3 cellular contexts compared by ENCODE assay signal in the genomic region with DNA sequence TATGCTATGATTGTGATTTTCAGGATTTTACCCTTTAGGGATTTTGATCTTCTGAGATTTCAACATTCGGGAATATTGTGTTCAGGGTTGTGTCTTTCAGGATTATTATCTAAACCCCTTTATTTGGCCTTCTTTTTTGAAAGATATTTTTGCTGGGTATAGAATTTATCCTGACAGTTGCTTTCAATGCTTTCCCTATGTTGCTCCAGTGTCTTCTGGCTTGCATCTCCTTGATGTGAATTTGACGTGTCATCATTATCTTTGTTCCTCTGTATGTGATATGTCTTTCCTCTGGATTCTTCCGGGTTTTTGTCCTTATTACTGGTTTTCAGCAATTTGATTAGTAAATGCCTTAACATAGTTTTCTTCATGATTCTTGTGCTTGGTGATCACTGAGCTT.
TF ChIP-seq lines count a peak whose summit lies in the region.

No MANE protein-coding gene starts in this region.

TF ChIP-seq in HepG2, 621 proteins besides CTCF, POLR2A, EP300 and RAD21:
- TF ChIP-seq ZBTB21 (CRISPR knock-in tag; IDR thresholded peaks at IDR 0.05) = no peak
- no peak for TF ChIP-seq HDAC1 (CRISPR knock-in tag; IDR thresholded peaks at IDR 0.05)
- TF ChIP-seq ZNF652 (CRISPR knock-in tag; IDR thresholded peaks at IDR 0.05; ENCODE audit: borderline replicate concordance, low read depth) = no peak
- peak; percentile 80 for TF ChIP-seq MAFF (IDR thresholded peaks at IDR 0.05; ENCODE audit: low read depth, low read length)
- no peak for TF ChIP-seq RBAK (CRISPR knock-in tag; IDR thresholded peaks at IDR 0.05)
- TF ChIP-seq TBP (CRISPR knock-in tag; IDR thresholded peaks at IDR 0.05) = no peak
- TF ChIP-seq, protein P1, sequence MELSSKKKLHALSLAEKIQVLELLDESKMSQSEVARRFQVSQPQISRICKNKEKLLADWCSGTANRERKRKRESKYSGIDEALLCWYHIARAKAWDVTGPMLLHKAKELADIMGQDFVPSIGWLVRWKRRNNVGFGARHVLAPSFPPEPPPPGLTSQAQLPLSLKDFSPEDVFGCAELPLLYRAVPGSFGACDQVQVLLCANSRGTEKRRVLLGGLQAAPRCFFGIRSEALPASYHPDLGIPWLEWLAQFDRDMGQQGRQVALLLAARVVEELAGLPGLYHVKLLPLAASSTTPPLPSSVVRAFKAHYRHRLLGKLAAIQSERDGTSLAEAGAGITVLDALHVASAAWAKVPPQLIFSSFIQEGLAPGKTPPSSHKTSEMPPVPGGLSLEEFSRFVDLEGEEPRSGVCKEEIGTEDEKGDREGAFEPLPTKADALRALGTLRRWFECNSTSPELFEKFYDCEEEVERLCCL (CRISPR knock-in tag; IDR thresholded peaks at IDR 0.05; ENCODE audit: borderline replicate concordance) = no peak
- TF ChIP-seq HNRNPK (IDR thresholded peaks at IDR 0.05; ENCODE audit: low read depth, low read length, poor library complexity, severe bottlenecking) = no peak
- TF ChIP-seq ZNF768 (CRISPR knock-in tag; IDR thresholded peaks at IDR 0.05) = no peak
- peak; percentile 93; the same call in 1 of the 2 replicates for TF ChIP-seq ZFP1 (CRISPR knock-in tag; IDR thresholded peaks at IDR 0.05)
- TF ChIP-seq MAFK (conservative IDR thresholded peaks at IDR 0.05 in 1 of 2, IDR thresholded peaks at IDR 0.05 in 1 of 2; ENCODE audit: low read length in 2 of 2) = peak; percentile 83 to 85
TF ChIP-seq in HepG2: peak in this region for 3.

TF ChIP-seq in HEK293, 187 proteins besides CTCF, POLR2A, EP300 and RAD21:
- no peak for TF ChIP-seq ZNF274 (IDR thresholded peaks at IDR 0.05; ENCODE audit: low read length)
- no peak for TF ChIP-seq ZNF274 (tag by site-specific recombination; IDR thresholded peaks at IDR 0.05; ENCODE audit: borderline replicate concordance)
- TF ChIP-seq TRIM28 (IDR thresholded peaks at IDR 0.05; ENCODE audit: borderline replicate concordance, low read length) = peak; percentile 93
- no peak for TF ChIP-seq ZSCAN30 (tag by site-specific recombination; IDR thresholded peaks at IDR 0.05)
- TF ChIP-seq ZNF350 (tag by site-specific recombination; IDR thresholded peaks at IDR 0.05) = no peak
- peak; percentile 86 for TF ChIP-seq SETDB1 (IDR thresholded peaks at IDR 0.05; ENCODE audit: insufficient read length, low read length)
- TF ChIP-seq SALL2 (tag by site-specific recombination; IDR thresholded peaks at IDR 0.05; ENCODE audit: borderline replicate concordance) = no peak
- TF ChIP-seq ZNF561 (tag by site-specific recombination; IDR thresholded peaks at IDR 0.05; ENCODE audit: borderline replicate concordance) = no peak
- TF ChIP-seq ZNF791 (tag by site-specific recombination; IDR thresholded peaks at IDR 0.05) = peak; percentile 97
- no peak for TF ChIP-seq ZFHX2 (tag by site-specific recombination; conservative IDR thresholded peaks at IDR 0.05)
- no peak for TF ChIP-seq KLF1 (tag by site-specific recombination; IDR thresholded peaks at IDR 0.05)
- no peak for TF ChIP-seq ZNF530 (tag by site-specific recombination; IDR thresholded peaks at IDR 0.05; ENCODE audit: low read depth)
- TF ChIP-seq, protein P2, sequence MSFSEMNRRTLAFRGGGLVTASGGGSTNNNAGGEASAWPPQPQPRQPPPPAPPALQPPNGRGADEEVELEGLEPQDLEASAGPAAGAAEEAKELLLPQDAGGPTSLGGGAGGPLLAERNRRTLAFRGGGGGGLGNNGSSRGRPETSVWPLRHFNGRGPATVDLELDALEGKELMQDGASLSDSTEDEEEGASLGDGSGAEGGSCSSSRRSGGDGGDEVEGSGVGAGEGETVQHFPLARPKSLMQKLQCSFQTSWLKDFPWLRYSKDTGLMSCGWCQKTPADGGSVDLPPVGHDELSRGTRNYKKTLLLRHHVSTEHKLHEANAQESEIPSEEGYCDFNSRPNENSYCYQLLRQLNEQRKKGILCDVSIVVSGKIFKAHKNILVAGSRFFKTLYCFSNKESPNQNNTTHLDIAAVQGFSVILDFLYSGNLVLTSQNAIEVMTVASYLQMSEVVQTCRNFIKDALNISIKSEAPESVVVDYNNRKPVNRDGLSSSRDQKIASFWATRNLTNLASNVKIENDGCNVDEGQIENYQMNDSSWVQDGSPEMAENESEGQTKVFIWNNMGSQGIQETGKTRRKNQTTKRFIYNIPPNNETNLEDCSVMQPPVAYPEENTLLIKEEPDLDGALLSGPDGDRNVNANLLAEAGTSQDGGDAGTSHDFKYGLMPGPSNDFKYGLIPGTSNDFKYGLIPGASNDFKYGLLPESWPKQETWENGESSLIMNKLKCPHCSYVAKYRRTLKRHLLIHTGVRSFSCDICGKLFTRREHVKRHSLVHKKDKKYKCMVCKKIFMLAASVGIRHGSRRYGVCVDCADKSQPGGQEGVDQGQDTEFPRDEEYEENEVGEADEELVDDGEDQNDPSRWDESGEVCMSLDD (tag by site-specific recombination; IDR thresholded peaks at IDR 0.05) = no peak
- TF ChIP-seq ZNF302 (tag by site-specific recombination; IDR thresholded peaks at IDR 0.05; ENCODE audit: low read depth) = no peak
- no peak for TF ChIP-seq ZNF311 (tag by site-specific recombination; IDR thresholded peaks at IDR 0.05; ENCODE audit: borderline replicate concordance)
- TF ChIP-seq ZIC2 (tag by site-specific recombination; IDR thresholded peaks at IDR 0.05) = no peak
- TF ChIP-seq, protein P3, sequence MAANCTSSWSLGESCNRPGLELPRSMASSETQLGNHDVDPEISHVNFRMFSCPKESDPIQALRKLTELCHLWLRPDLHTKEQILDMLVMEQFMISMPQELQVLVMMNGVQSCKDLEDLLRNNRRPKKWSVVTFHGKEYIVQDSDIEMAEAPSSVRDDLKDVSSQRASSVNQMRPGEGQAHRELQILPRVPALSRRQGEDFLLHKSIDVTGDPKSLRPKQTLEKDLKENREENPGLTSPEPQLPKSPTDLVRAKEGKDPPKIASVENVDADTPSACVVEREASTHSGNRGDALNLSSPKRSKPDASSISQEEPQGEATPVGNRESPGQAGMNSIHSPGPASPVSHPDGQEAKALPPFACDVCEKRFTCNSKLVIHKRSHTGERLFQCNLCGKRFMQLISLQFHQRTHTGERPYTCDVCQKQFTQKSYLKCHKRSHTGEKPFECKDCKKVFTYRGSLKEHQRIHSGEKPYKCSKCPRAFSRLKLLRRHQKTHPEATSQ (tag by site-specific recombination; IDR thresholded peaks at IDR 0.05) = no peak

TF ChIP-seq in K562, 482 proteins besides CTCF, POLR2A, EP300 and RAD21:
- peak; percentile 94 for TF ChIP-seq ZFP1 (CRISPR knock-in tag; IDR thresholded peaks at IDR 0.05)
- no peak for TF ChIP-seq HEY1 (CRISPR knock-in tag; IDR thresholded peaks at IDR 0.05; ENCODE audit: borderline replicate concordance)
- TF ChIP-seq CBX3 (IDR thresholded peaks at IDR 0.05; ENCODE audit: borderline replicate concordance in 1 of 2, low read length in 2 of 2) = peak in 1 of 2 experiments; percentile 84; a peak in 1 of 3 replicates
- peak; percentile 71 for TF ChIP-seq C11orf30 (IDR thresholded peaks at IDR 0.05; ENCODE audit: low read depth)
- TF ChIP-seq HDAC8 (tag; IDR thresholded peaks at IDR 0.05) = no peak
- TF ChIP-seq TRIM28 (IDR thresholded peaks at IDR 0.05) = peak; percentile 89
- TF ChIP-seq ELF2 (CRISPR knock-in tag; IDR thresholded peaks at IDR 0.05) = peak; percentile 62; the same call in 1 of the 2 replicates
- TF ChIP-seq TRIM24 (IDR thresholded peaks at IDR 0.05) = peak; percentile 51 to 59; a peak in 3 of 4 replicates
- TF ChIP-seq MAFF (IDR thresholded peaks at IDR 0.05; ENCODE audit: low read length) = peak; percentile 32
- TF ChIP-seq ZSCAN29 (IDR thresholded peaks at IDR 0.05) = no peak
- peak; percentile 89 for TF ChIP-seq ZNF316 (IDR thresholded peaks at IDR 0.05)
- no peak for TF ChIP-seq CEBPG (CRISPR knock-in tag; IDR thresholded peaks at IDR 0.05)
- 0 out of 4 replicates have a peak, but pooled peaks of 1 of the 2 experiments have one; percentile 0 for TF ChIP-seq CEBPG (tag; conservative IDR thresholded peaks at IDR 0.05 in 1 of 2, IDR thresholded peaks at IDR 0.05 in 1 of 2)
- TF ChIP-seq CBX5 (IDR thresholded peaks at IDR 0.05; ENCODE audit: borderline replicate concordance, low read depth) = peak; percentile 92
- TF ChIP-seq, protein P4, sequence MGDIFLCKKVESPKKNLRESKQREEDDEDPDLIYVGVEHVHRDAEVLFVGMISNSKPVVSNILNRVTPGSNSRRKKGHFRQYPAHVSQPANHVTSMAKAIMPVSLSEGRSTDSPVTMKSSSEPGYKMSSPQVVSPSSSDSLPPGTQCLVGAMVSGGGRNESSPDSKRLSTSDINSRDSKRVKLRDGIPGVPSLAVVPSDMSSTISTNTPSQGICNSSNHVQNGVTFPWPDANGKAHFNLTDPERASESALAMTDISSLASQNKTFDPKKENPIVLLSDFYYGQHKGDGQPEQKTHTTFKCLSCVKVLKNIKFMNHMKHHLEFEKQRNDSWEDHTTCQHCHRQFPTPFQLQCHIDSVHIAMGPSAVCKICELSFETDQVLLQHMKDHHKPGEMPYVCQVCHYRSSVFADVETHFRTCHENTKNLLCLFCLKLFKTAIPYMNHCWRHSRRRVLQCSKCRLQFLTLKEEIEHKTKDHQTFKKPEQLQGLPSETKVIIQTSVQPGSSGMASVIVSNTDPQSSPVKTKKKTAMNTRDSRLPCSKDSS (IDR thresholded peaks at IDR 0.05; ENCODE audit: low read depth, partially characterized antibody) = peak; percentile 66
- TF ChIP-seq MAFG (tag; conservative IDR thresholded peaks at IDR 0.05) = peak; percentile 58
